Comparison of ENCODE assay signal across 9 cellular contexts in genomic region chr9:101399641-101399965, GRCh38. TPM values are rescaled to one million over a fixed set of nuclear protein-coding genes. Genes with fewer than 3 reads are reported as not detected.
DNase-seq lines count a peak whose midpoint lies in the region; ATAC-seq and TF ChIP-seq lines count a peak whose summit lies in the region.
"Had no signal": no experiment of that assay in that cellular context is flagged by ENCODE, and none has a peak within 500 bp of the region (broad histone marks: within the 10 kb centered on the region; RNA-seq: fewer than 3 reads in every experiment).

No MANE protein-coding gene starts in this region.

- peak overlapping the region; percentile 97 for H3K4me3 Mint-ChIP-seq in activated CD4-positive, alpha-beta T cell treated with anti-CD3 and anti-CD28 coated beads, Interleukin-2, amount 10 ng/mL, durations not matched to agents 7 days and 5 days
- peak overlapping the region; percentile 92 for H3K4me3 Mint-ChIP-seq in activated T-helper 17 cell treated with anti-CD3 and anti-CD28 coated beads, Interleukin-2, amount 50 U/mL, for 72 hours
- peak overlapping the region; percentile 98 to 100 (median 100) for H3K4me3 Mint-ChIP-seq in immature natural killer cell

- H3K27ac Mint-ChIP-seq in activated CD4-positive, alpha-beta T cell treated with anti-CD3 and anti-CD28 coated beads, Interleukin-2, amount 10 ng/mL, durations not matched to agents 7 days and 5 days, result peak overlapping the region; percentile 99
- peak overlapping the region; percentile 97 for H3K27ac Mint-ChIP-seq in activated T-helper 17 cell treated with anti-CD3 and anti-CD28 coated beads, Interleukin-2, amount 50 U/mL, for 72 hours
- H3K27ac Mint-ChIP-seq in immature natural killer cell, result peak overlapping the region; percentile 99 to 100 (median 100)

- H3K36me3 Mint-ChIP-seq in activated CD4-positive, alpha-beta T cell treated with anti-CD3 and anti-CD28 coated beads, Interleukin-2, amount 10 ng/mL, durations not matched to agents 7 days and 5 days (ENCODE audit: low read depth), result peaks cover 72% of the 10 kb centered on the region
- peaks cover 100% of the 10 kb centered on the region for H3K36me3 Mint-ChIP-seq in activated T-helper 17 cell treated with anti-CD3 and anti-CD28 coated beads, Interleukin-2, amount 50 U/mL, for 72 hours (ENCODE audit: low read depth)
- peaks cover 43 to 47% (median 45%) of the 10 kb centered on the region in 3 donors for H3K36me3 Mint-ChIP-seq in immature natural killer cell

- POLR2A ChIA-PET in activated CD4-positive, alpha-beta T cell treated with anti-CD3 and anti-CD28 coated beads, Interleukin-2, amount 10 ng/mL, durations not matched to agents 7 days and 5 days (lab: Charles Lee), result no interaction called here

- no peak for TF ChIP-seq CTCF in testis (IDR thresholded peaks at IDR 0.05)

- H3K4me3 ChIP-seq in testis, result peak overlapping the region; percentile 78

- peaks cover 47% of the 10 kb centered on the region for H3K4me1 Mint-ChIP-seq in activated CD4-positive, alpha-beta T cell treated with anti-CD3 and anti-CD28 coated beads, Interleukin-2, amount 10 ng/mL, durations not matched to agents 7 days and 5 days
- peaks cover 44% of the 10 kb centered on the region for H3K4me1 Mint-ChIP-seq in activated T-helper 17 cell treated with anti-CD3 and anti-CD28 coated beads, Interleukin-2, amount 50 U/mL, for 72 hours
- H3K4me1 Mint-ChIP-seq in immature natural killer cell, result peaks cover 66 to 88% of the 10 kb centered on the region in 2 donors

- TF ChIP-seq POLR2A in testis (IDR thresholded peaks at IDR 0.05), result no peak

- peak overlapping the region; percentile 94 to 95 for H3K27ac ChIP-seq in testis

- DNase-seq in activated CD4-positive, alpha-beta T cell treated with anti-CD3 and anti-CD28 coated beads, Interleukin-2, amount 10 ng/mL, durations not matched to agents 7 days and 5 days, result no peak
- DNase-seq in activated CD4-positive, alpha-beta T cell treated with anti-CD3 and anti-CD28 coated beads, Interleukin-2, amount 50 U/mL, for 1 hour, result no peak
- DNase-seq in immature natural killer cell (no peak), testis (no peak), NCI-H187 treated with DMSO at 0.1 percent for 48 hours (lab: John Stamatoyannopoulos, UW) (no peak)
- DNase-seq in activated CD4-positive, CD25-positive, alpha-beta regulatory T cell treated with anti-CD3 and anti-CD28 coated beads, Interleukin-2, amount 50 U/mL, for 72 hours, result no peak

- peaks cover 13% of the 10 kb centered on the region for H3K4me1 ChIP-seq in testis

- no peaks in the 10 kb centered on the region for H3K27me3 Mint-ChIP-seq in activated CD4-positive, alpha-beta T cell treated with anti-CD3 and anti-CD28 coated beads, Interleukin-2, amount 10 ng/mL, durations not matched to agents 7 days and 5 days
- H3K27me3 Mint-ChIP-seq in activated T-helper 17 cell treated with anti-CD3 and anti-CD28 coated beads, Interleukin-2, amount 50 U/mL, for 72 hours, result no peaks in the 10 kb centered on the region
- peaks cover 3 to 7% (median 4%) of the 10 kb centered on the region in 3 donors for H3K27me3 Mint-ChIP-seq in immature natural killer cell (ENCODE audit: low read depth in 3 of 3)

- peaks cover 4% of the 10 kb centered on the region for H3K36me3 ChIP-seq in testis (ENCODE audit: low read depth, missing control alignments)

- CTCF ChIA-PET in activated CD4-positive, alpha-beta T cell treated with anti-CD3 and anti-CD28 coated beads, Interleukin-2, amount 10 ng/mL, durations not matched to agents 7 days and 5 days (lab: Charles Lee), result interaction anchor here (1.0 to 1.9 kb wide), 2 partner anchors 9 to 29 kb away, joined by 3 to 6 read pairs; no protein-coding TSS in a partner anchor

- H3K9me3 Mint-ChIP-seq in activated CD4-positive, alpha-beta T cell treated with anti-CD3 and anti-CD28 coated beads, Interleukin-2, amount 10 ng/mL, durations not matched to agents 7 days and 5 days, result peaks cover 22% of the 10 kb centered on the region
- H3K9me3 Mint-ChIP-seq in activated T-helper 17 cell treated with anti-CD3 and anti-CD28 coated beads, Interleukin-2, amount 50 U/mL, for 72 hours, result peaks cover 21% of the 10 kb centered on the region
- peaks cover 0 to 4% (median 1%) of the 10 kb centered on the region in 6 donors for H3K9me3 Mint-ChIP-seq in immature natural killer cell

- intact Hi-C loops in testis (cut with DNase I; ENCODE audit: low total_unique reads), result no loop called here

- H3K9me3 ChIP-seq in testis, result no peaks in the 10 kb centered on the region

- ATAC-seq in activated T-helper 17 cell treated with anti-CD3 and anti-CD28 coated beads, Interleukin-2, amount 50 U/mL, for 72 hours (replicated peaks), result no peak
- ATAC-seq in HG02970 (IDR thresholded peaks at IDR 0.05; ENCODE audit: low FRiP score, unreplicated experiment), result no peak

- H3K27me3 ChIP-seq in testis, result no peaks in the 10 kb centered on the region

- WGBS in testis, 2 donors, result 0% methylated on average over 2 of the region's 2 CpGs

RNA-seq across cellular contexts. Expression of gene ZNF189, which starts 1.0 kb away (rescaled TPM):
- 10 to 100 TPM; 11.4 to 12.9 TPM for total RNA-seq in activated CD4-positive, alpha-beta T cell treated with anti-CD3 and anti-CD28 coated beads, Interleukin-2, amount 10 ng/mL, durations not matched to agents 7 days and 5 days
- 10 to 100 TPM in 1 of 2 donors, 1 to 10 TPM in 1; 8.4 to 19.6 TPM for total RNA-seq in activated T-helper 17 cell treated with anti-CD3 and anti-CD28 coated beads, Interleukin-2, amount 50 U/mL, for 72 hours
- polyA plus RNA-seq in immature natural killer cell, result 1 to 10 TPM in 1 of 3 donors, under 1 TPM in 1, not detected in 1; 0.60 to 3.1 TPM
- total RNA-seq in testis, result 10 to 100 TPM; 32.6 to 42.8 TPM
- 24.0 TPM for polyA plus RNA-seq in testis (ENCODE audit: insufficient read depth, low read depth, low replicate concordance)

RNA-seq across cellular contexts. Expression of gene MRPL50, which starts 1.2 kb away (rescaled TPM):
- 10 to 100 TPM; 10.2 to 11.7 TPM for total RNA-seq in activated CD4-positive, alpha-beta T cell treated with anti-CD3 and anti-CD28 coated beads, Interleukin-2, amount 10 ng/mL, durations not matched to agents 7 days and 5 days
- 10 to 100 TPM; 11.6 to 13.8 TPM for total RNA-seq in activated T-helper 17 cell treated with anti-CD3 and anti-CD28 coated beads, Interleukin-2, amount 50 U/mL, for 72 hours
- polyA plus RNA-seq in immature natural killer cell (1 to 10 TPM; 6.8 to 9.1 (median 8.8) TPM), testis (ENCODE audit: insufficient read depth, low read depth, low replicate concordance) (10.5 TPM)
- 10 to 100 TPM; 15.4 to 18.3 TPM for total RNA-seq in testis

RNA-seq across cellular contexts. Expression of gene BAAT, which starts 14.8 kb away (rescaled TPM):
- total RNA-seq in activated CD4-positive, alpha-beta T cell treated with anti-CD3 and anti-CD28 coated beads, Interleukin-2, amount 10 ng/mL, durations not matched to agents 7 days and 5 days, result under 1 TPM in 1 of 2 experiments, not detected in 1; 0.07 TPM
- under 1 TPM in 1 of 2 donors, not detected in 1; 0.08 TPM for total RNA-seq in activated T-helper 17 cell treated with anti-CD3 and anti-CD28 coated beads, Interleukin-2, amount 50 U/mL, for 72 hours
- polyA plus RNA-seq in immature natural killer cell, result not detected
- total RNA-seq in testis, result under 1 TPM in 1 of 2 donors, not detected in 1; 0.31 TPM
- 0.13 TPM for polyA plus RNA-seq in testis (ENCODE audit: insufficient read depth, low read depth, low replicate concordance)

RNA-seq across cellular contexts. Expression of gene ALDOB, which starts 36.0 kb away (rescaled TPM):
- total RNA-seq in activated CD4-positive, alpha-beta T cell treated with anti-CD3 and anti-CD28 coated beads, Interleukin-2, amount 10 ng/mL, durations not matched to agents 7 days and 5 days, result not detected
- not detected for total RNA-seq in activated T-helper 17 cell treated with anti-CD3 and anti-CD28 coated beads, Interleukin-2, amount 50 U/mL, for 72 hours
- polyA plus RNA-seq in immature natural killer cell (not detected), testis (ENCODE audit: insufficient read depth, low read depth, low replicate concordance) (1.9 TPM)
- under 1 TPM in 1 of 2 donors, not detected in 1; 0.79 TPM for total RNA-seq in testis
- total RNA-seq: activated CD8-positive, alpha-beta memory T cell treated with anti-CD3 and anti-CD28 coated beads for 36 hours had no signal
